Comparison of ENCODE assay signal across 1 cellular context in the genomic region with DNA sequence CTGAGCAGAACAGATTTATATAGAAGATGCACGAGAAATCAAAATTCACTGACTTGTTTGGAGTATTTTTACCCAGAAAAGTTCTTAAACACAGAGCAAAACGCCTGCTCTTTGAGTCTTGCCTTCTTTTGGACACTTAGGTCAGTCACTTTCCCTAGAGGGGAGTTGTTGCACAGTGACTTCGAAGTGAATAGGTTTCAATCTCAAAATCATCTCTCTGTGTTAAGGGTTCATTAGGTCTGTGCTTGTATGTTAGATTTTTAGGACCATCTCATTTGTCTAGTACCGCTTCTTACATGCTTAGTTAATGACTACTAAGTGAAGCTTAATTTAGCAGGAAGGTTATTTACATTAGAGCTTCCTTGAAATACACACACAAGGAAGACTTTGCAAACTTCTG.
TF ChIP-seq lines count a peak whose summit lies in the region.

No MANE protein-coding gene starts in this region.

TF ChIP-seq in H1, 55 proteins besides CTCF, POLR2A, EP300 and RAD21:
- TF ChIP-seq GTF2F1 (IDR thresholded peaks at IDR 0.05; ENCODE audit: borderline replicate concordance, low read depth, low read length): no peak
- TF ChIP-seq SP1 (IDR thresholded peaks at IDR 0.05; ENCODE audit: low read depth, low read length): no peak
- TF ChIP-seq SAP30 (IDR thresholded peaks at IDR 0.05; ENCODE audit: insufficient read depth, insufficient replicate concordance, low read length): no peak
